8 cellular contexts compared by ENCODE assay signal in the genomic region with DNA sequence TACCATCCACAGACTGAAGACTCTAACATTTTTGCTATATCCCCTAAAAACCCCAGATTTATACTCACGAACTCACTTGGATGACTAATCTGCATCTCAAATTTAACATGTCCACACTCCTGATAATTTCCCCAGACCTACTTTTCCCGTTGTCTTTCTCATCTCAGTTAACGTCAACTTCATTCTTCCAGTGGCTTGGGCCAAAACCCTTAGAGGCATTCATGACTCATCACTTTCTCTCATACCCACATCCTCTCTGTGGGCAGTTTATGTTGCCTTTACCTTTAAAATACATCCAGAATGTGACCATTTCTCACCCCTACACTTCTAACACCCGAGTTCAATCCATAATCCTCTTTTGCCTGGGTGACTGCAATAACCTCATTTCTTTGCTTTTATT.
DNase-seq lines count a peak whose midpoint lies in the region; ATAC-seq and TF ChIP-seq lines count a peak whose summit lies in the region.

No MANE protein-coding gene starts in this region.

- DNase-seq in GM04503 (ENCODE audit: low read depth) = peak; percentile 5
- peak; percentile 64 for DNase-seq in NOMO-1 treated with dmso at 0.1 percent for 144 hours (lab: John Stamatoyannopoulos, UW; ENCODE audit: unreplicated experiment)
- peak; percentile 88 for DNase-seq in fibroblast of the aortic adventitia (ENCODE audit: low read depth)
- no peak for DNase-seq in sciatic nerve (ENCODE audit: low spot score)
- no peak for DNase-seq in activated CD4-positive, alpha-beta T cell treated with anti-CD3 and anti-CD28 coated beads for 4 hours
- DNase-seq in NCI-H2081 (lab: John Stamatoyannopoulos, UW) = no peak

- ATAC-seq in HG02798 (IDR thresholded peaks at IDR 0.05; ENCODE audit: poor library complexity, unreplicated experiment) (peak; percentile 69), sciatic nerve (no peak)
- ATAC-seq in activated CD4-positive, CD25-positive, alpha-beta regulatory T cell treated with anti-CD3 and anti-CD28 coated beads, Interleukin-2, amount 50 U/mL, for 24 hours = no peak

- intact Hi-C loops in sciatic nerve (cut with DNase I) = no loop called here

- no peak overlapping the region for H3K4me3 ChIP-seq in fibroblast of the aortic adventitia (ENCODE audit: low read depth, low read length)

- no peak for TF ChIP-seq CTCF in fibroblast of the aortic adventitia (IDR thresholded peaks at IDR 0.05; ENCODE audit: insufficient read depth, low read length)

Comparison
In these comparisons a context has a peak if more than half of its experiments do, and no peak if none do; other contexts are left out.
1. DNase-seq: peak in GM04503 (single experiment), NOMO-1 treated with dmso at 0.1 percent for 144 hours (single experiment) and fibroblast of the aortic adventitia (single experiment); none in sciatic nerve (single experiment), activated CD4-positive, alpha-beta T cell treated with anti-CD3 and anti-CD28 coated beads for 4 hours (0 of 2) and NCI-H2081 (0 of 2).